ENCODE assay signal across 26 cellular contexts in the genomic region with DNA sequence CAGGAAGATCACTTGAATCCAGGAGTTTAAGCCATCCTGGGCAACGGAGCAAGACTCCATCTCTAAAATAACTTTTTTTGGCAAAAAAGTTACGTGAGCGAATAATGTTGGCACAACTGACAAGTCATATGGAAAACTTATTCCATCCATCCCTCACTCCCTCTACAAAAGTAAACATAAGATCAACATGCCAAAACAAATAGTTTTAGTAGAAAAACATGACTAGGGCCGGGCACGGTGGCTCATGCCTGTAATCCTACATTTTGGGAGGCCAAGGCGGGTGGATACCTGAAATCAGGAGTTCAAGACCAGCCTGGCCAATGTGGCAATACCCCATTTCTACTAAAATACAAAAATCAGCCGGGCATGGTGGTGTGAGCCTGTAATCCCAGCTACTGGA.
"Had no signal": no experiment of that assay in that cellular context is flagged by ENCODE, and none has a peak within 500 bp of the region (broad histone marks: within the 10 kb centered on the region; RNA-seq: fewer than 3 reads in every experiment).

No MANE protein-coding gene starts in this region.

- H3K4me3 ChIP-seq: gastroesophageal sphincter, hepatocyte, skin epidermis, thoracic aorta, uterus had no signal

- H3K27ac ChIP-seq: brain microvascular endothelial cell, gastroesophageal sphincter, hepatocyte, skin epidermis, thoracic aorta, uterus, WERI-Rb-1 had no signal

- H3K4me1 ChIP-seq: gastroesophageal sphincter, uterus had no signal

- DNase-seq: activated CD4-positive, alpha-beta memory T cell treated with anti-CD3 and anti-CD28 coated beads, Interleukin-2, amount 10 ng/mL, durations not matched to agents 7 days and 5 days; activated CD4-positive, alpha-beta T cell treated with anti-CD3 and anti-CD28 coated beads, Interleukin-2, amount 10 ng/mL, durations not matched to agents 24 days and 14 days; activated CD4-positive, CD25-positive, alpha-beta regulatory T cell treated with anti-CD3 and anti-CD28 coated beads, Interleukin-2, amount 50 U/mL, for 72 hours; activated effector memory CD4-positive, alpha-beta T cell treated with anti-CD3 and anti-CD28 coated beads, Interleukin-2, amount 50 U/mL, for 16 hours; activated naive CD4-positive, alpha-beta T cell treated with anti-CD3 and anti-CD28 coated beads, Interleukin-2, amount 10 ng/mL, durations not matched to agents 7 days and 5 days; amniotic stem cell; brain microvascular endothelial cell; cortex of kidney; effector memory CD8-positive, alpha-beta T cell; erythroblast; islet precursor cell; left ventricle myocardium superior; stimulated activated CD4-positive, alpha-beta T cell treated with anti-CD3 and anti-CD28 coated beads, Interleukin-12 subunit alpha, Interleukin-12 subunit beta, amount 100 ng/mL, for 4 hours; stimulated activated CD4-positive, alpha-beta T cell treated with anti-CD3 and anti-CD28 coated beads, Interleukin-4, amount 100 ng/mL, for 1 hour; T1000; trophoblast cell; uterus; WERI-Rb-1 had no signal

- H3K9me3 Mint-ChIP-seq: activated CD4-positive, alpha-beta memory T cell treated with anti-CD3 and anti-CD28 coated beads, Interleukin-2, amount 10 ng/mL, durations not matched to agents 7 days and 5 days; activated CD4-positive, alpha-beta T cell treated with anti-CD3 and anti-CD28 coated beads, Interleukin-2, amount 10 ng/mL, durations not matched to agents 24 days and 14 days; activated naive CD4-positive, alpha-beta T cell treated with anti-CD3 and anti-CD28 coated beads, Interleukin-2, amount 10 ng/mL, durations not matched to agents 7 days and 5 days; effector memory CD8-positive, alpha-beta T cell; nephron; stimulated activated naive CD8-positive, alpha-beta T cell treated with anti-CD3 and anti-CD28 coated beads, Interleukin-15, Interleukin-2, amounts not matched to agents 100 ng/mL and 50 ng/mL, for 24 hours; T-helper 1 cell treated with Interleukin-12 subunit alpha and Interleukin-12 subunit beta and Interleukin-4 antibody, amounts not matched to agents 30 μg/mL and 1 μg/mL, for 36 hours had no signal

- ATAC-seq: effector memory CD8-positive, alpha-beta T cell; gastroesophageal sphincter; left ventricle myocardium superior; sciatic nerve had no signal

- H3K4me2 ChIP-seq: hepatocyte had no signal

- H3K9me3 ChIP-seq: gastroesophageal sphincter, thoracic aorta, uterus had no signal

- H3K4me1 Mint-ChIP-seq: activated CD4-positive, alpha-beta memory T cell treated with anti-CD3 and anti-CD28 coated beads, Interleukin-2, amount 10 ng/mL, durations not matched to agents 7 days and 5 days; activated CD4-positive, alpha-beta T cell treated with anti-CD3 and anti-CD28 coated beads, Interleukin-2, amount 10 ng/mL, durations not matched to agents 24 days and 14 days; activated naive CD4-positive, alpha-beta T cell treated with anti-CD3 and anti-CD28 coated beads, Interleukin-2, amount 10 ng/mL, durations not matched to agents 7 days and 5 days; nephron had no signal

- H3K79me2 ChIP-seq: hepatocyte had no signal

- H3K27ac Mint-ChIP-seq: activated CD4-positive, alpha-beta memory T cell treated with anti-CD3 and anti-CD28 coated beads, Interleukin-2, amount 10 ng/mL, durations not matched to agents 7 days and 5 days; activated CD4-positive, alpha-beta T cell treated with anti-CD3 and anti-CD28 coated beads, Interleukin-2, amount 10 ng/mL, durations not matched to agents 24 days and 14 days; activated naive CD4-positive, alpha-beta T cell treated with anti-CD3 and anti-CD28 coated beads, Interleukin-2, amount 10 ng/mL, durations not matched to agents 7 days and 5 days; nephron; T-helper 1 cell treated with Interleukin-12 subunit alpha and Interleukin-12 subunit beta and Interleukin-4 antibody, amounts not matched to agents 30 μg/mL and 1 μg/mL, for 36 hours had no signal

- H3K27me3 Mint-ChIP-seq: activated CD4-positive, alpha-beta memory T cell treated with anti-CD3 and anti-CD28 coated beads, Interleukin-2, amount 10 ng/mL, durations not matched to agents 7 days and 5 days; activated CD4-positive, alpha-beta T cell treated with anti-CD3 and anti-CD28 coated beads, Interleukin-2, amount 10 ng/mL, durations not matched to agents 24 days and 14 days; activated naive CD4-positive, alpha-beta T cell treated with anti-CD3 and anti-CD28 coated beads, Interleukin-2, amount 10 ng/mL, durations not matched to agents 7 days and 5 days; effector memory CD8-positive, alpha-beta T cell; stimulated activated naive CD8-positive, alpha-beta T cell treated with anti-CD3 and anti-CD28 coated beads, Interleukin-15, Interleukin-2, amounts not matched to agents 100 ng/mL and 50 ng/mL, for 24 hours had no signal

- H2AFZ ChIP-seq: hepatocyte had no signal

- H3K4me3 Mint-ChIP-seq: activated CD4-positive, alpha-beta memory T cell treated with anti-CD3 and anti-CD28 coated beads, Interleukin-2, amount 10 ng/mL, durations not matched to agents 7 days and 5 days; activated CD4-positive, alpha-beta T cell treated with anti-CD3 and anti-CD28 coated beads, Interleukin-2, amount 10 ng/mL, durations not matched to agents 24 days and 14 days; activated naive CD4-positive, alpha-beta T cell treated with anti-CD3 and anti-CD28 coated beads, Interleukin-2, amount 10 ng/mL, durations not matched to agents 7 days and 5 days; effector memory CD8-positive, alpha-beta T cell; nephron; stimulated activated naive CD8-positive, alpha-beta T cell treated with anti-CD3 and anti-CD28 coated beads, Interleukin-15, Interleukin-2, amounts not matched to agents 100 ng/mL and 50 ng/mL, for 24 hours; T-helper 1 cell treated with Interleukin-12 subunit alpha and Interleukin-12 subunit beta and Interleukin-4 antibody, amounts not matched to agents 30 μg/mL and 1 μg/mL, for 36 hours had no signal

- H3K27me3 ChIP-seq: brain microvascular endothelial cell, gastroesophageal sphincter, hepatocyte, uterus had no signal

- H3K36me3 ChIP-seq: uterus had no signal
